20 cellular contexts compared by ENCODE assay signal in genomic region chr6:166252601-166253000, GRCh38. TPM values are rescaled to one million over a fixed set of nuclear protein-coding genes. Genes with fewer than 3 reads are reported as not detected.
"Had no signal": no experiment of that assay in that cellular context is flagged by ENCODE, and none has a peak within 500 bp of the region (broad histone marks: within the 10 kb centered on the region; RNA-seq: fewer than 3 reads in every experiment).

No MANE protein-coding gene starts in this region.

- H3K36me3 ChIP-seq: brain microvascular endothelial cell, esophagus muscularis mucosa, heart right ventricle, neural progenitor cell, pancreas, transverse colon had no signal

- H3K9me3 Mint-ChIP-seq: activated T-cell treated with anti-CD3 and anti-CD28 coated beads, Interleukin-2, amount 50 U/mL, for 4 hours had no signal

- H3K27ac Mint-ChIP-seq: neural progenitor cell had no signal

- H3K9ac ChIP-seq: neural progenitor cell had no signal

- H3K36me3 Mint-ChIP-seq: naive thymus-derived CD4-positive, alpha-beta T cell; neural progenitor cell had no signal

- H3K9me3 ChIP-seq: esophagus muscularis mucosa, heart right ventricle, pancreas, transverse colon had no signal

- ATAC-seq: sciatic nerve had no signal

- FAIRE-seq: pancreas had no signal

- H3K4me1 ChIP-seq: pancreas had no signal

- H3K27ac ChIP-seq: brain microvascular endothelial cell, coronary artery, esophagus muscularis mucosa, neural progenitor cell, pancreas had no signal

- DNase-seq: activated CD8-positive, alpha-beta memory T cell treated with anti-CD3 and anti-CD28 coated beads, Interleukin-2, amount 50 U/mL, for 4 hours; activated T-cell treated with anti-CD3 and anti-CD28 coated beads, Interleukin-2, amount 50 U/mL, for 4 hours; aorta; brain microvascular endothelial cell; central memory CD4-positive, alpha-beta T cell; heart right ventricle; left cardiac atrium; mesendoderm; T-helper 1 cell; T-helper 9 cell; transverse colon had no signal

RNA-seq across cellular contexts. Expression of gene PRR18, which starts 55.6 kb away (rescaled TPM):
- total RNA-seq: aorta; lower leg skin; mucosa of gallbladder; naive thymus-derived CD4-positive, alpha-beta T cell; pulmonary artery endothelial cell; sciatic nerve; transverse colon had no signal
- polyA plus RNA-seq: aorta; naive thymus-derived CD4-positive, alpha-beta T cell had no signal
